Comparison of ENCODE assay signal across 28 cellular contexts in genomic region chr5:142334548-142334947, GRCh38. TPM values are rescaled to one million over a fixed set of nuclear protein-coding genes. Genes with fewer than 3 reads are reported as not detected.
"Had no signal": no experiment of that assay in that cellular context is flagged by ENCODE, and none has a peak within 500 bp of the region (broad histone marks: within the 10 kb centered on the region; RNA-seq: fewer than 3 reads in every experiment).

No MANE protein-coding gene starts in this region.

- ATAC-seq: esophagus mucosa; heart right ventricle; left ventricle myocardium superior; lower lobe of right lung; mucosa of descending colon; natural killer cell treated with Interleukin-12 subunit alpha and Interleukin-12 subunit beta and Interleukin-15 and Interleukin-18, amount 100 ng/mL, for 72 hours; stimulated activated naive B cell treated with anti-CD40 and anti-IgM and Interleukin-4, amounts not matched to agents 10 μg/mL and 1 μg/mL and 100 μg/mL, for 72 hours had no signal

- H3K4me3 ChIP-seq: heart right ventricle, lower lobe of right lung, mucosa of descending colon, prostate gland, right atrium auricular region, suprapubic skin, vagina had no signal

- H3K9me3 Mint-ChIP-seq: immature natural killer cell; natural killer cell treated with Interleukin-12 subunit alpha and Interleukin-12 subunit beta and Interleukin-15 and Interleukin-18, amount 100 ng/mL, for 72 hours; stimulated activated naive B cell treated with anti-CD40 and anti-IgM and Interleukin-4, amounts not matched to agents 10 μg/mL and 1 μg/mL and 100 μg/mL, for 72 hours; stimulated activated naive CD8-positive, alpha-beta T cell treated with anti-CD3 and anti-CD28 coated beads, Interleukin-15, Interleukin-2, amounts not matched to agents 100 ng/mL and 50 ng/mL, for 24 hours had no signal

- H3K27me3 Mint-ChIP-seq: stimulated activated naive CD8-positive, alpha-beta T cell treated with anti-CD3 and anti-CD28 coated beads, Interleukin-15, Interleukin-2, amounts not matched to agents 100 ng/mL and 50 ng/mL, for 24 hours had no signal

- H3K27ac Mint-ChIP-seq: endodermal cell; immature natural killer cell; mesothelial cell of epicardium; naive B cell; natural killer cell treated with Interleukin-12 subunit alpha and Interleukin-12 subunit beta and Interleukin-15 and Interleukin-18, amount 100 ng/mL, for 72 hours; stimulated activated naive B cell treated with anti-CD40 and anti-IgM and Interleukin-4, amounts not matched to agents 10 μg/mL and 1 μg/mL and 100 μg/mL, for 72 hours; stimulated activated naive CD8-positive, alpha-beta T cell treated with anti-CD3 and anti-CD28 coated beads, Interleukin-15, Interleukin-2, amounts not matched to agents 100 ng/mL and 50 ng/mL, for 24 hours had no signal

- H3K36me3 ChIP-seq: heart right ventricle, lower lobe of right lung, prostate gland, right atrium auricular region, suprapubic skin, vagina had no signal

- H3K4me3 Mint-ChIP-seq: endodermal cell; immature natural killer cell; mesothelial cell of epicardium; naive B cell; natural killer cell treated with Interleukin-12 subunit alpha and Interleukin-12 subunit beta and Interleukin-15 and Interleukin-18, amount 100 ng/mL, for 72 hours; stimulated activated naive B cell treated with anti-CD40 and anti-IgM and Interleukin-4, amounts not matched to agents 10 μg/mL and 1 μg/mL and 100 μg/mL, for 72 hours; stimulated activated naive CD8-positive, alpha-beta T cell treated with anti-CD3 and anti-CD28 coated beads, Interleukin-15, Interleukin-2, amounts not matched to agents 100 ng/mL and 50 ng/mL, for 24 hours had no signal

- FAIRE-seq: colon, keratinocyte, small intestine had no signal

- H3K4me1 ChIP-seq: lower lobe of right lung, prostate gland, right atrium auricular region, suprapubic skin, vagina had no signal

- H3K4me1 Mint-ChIP-seq: immature natural killer cell; mesothelial cell of epicardium; naive B cell; stimulated activated naive B cell treated with anti-CD40 and anti-IgM and Interleukin-4, amounts not matched to agents 10 μg/mL and 1 μg/mL and 100 μg/mL, for 72 hours had no signal

- H3K27ac ChIP-seq: epithelial cell of prostate, heart right ventricle, lower lobe of right lung, prostate gland, right atrium auricular region, suprapubic skin, vagina had no signal

- H3K27me3 ChIP-seq: right atrium auricular region, suprapubic skin, vagina had no signal

- H3K36me3 Mint-ChIP-seq: immature natural killer cell; naive B cell; natural killer cell treated with Interleukin-12 subunit alpha and Interleukin-12 subunit beta and Interleukin-15 and Interleukin-18, amount 100 ng/mL, for 72 hours; stimulated activated naive B cell treated with anti-CD40 and anti-IgM and Interleukin-4, amounts not matched to agents 10 μg/mL and 1 μg/mL and 100 μg/mL, for 72 hours had no signal

- DNase-seq: effector CD8-positive, alpha-beta T cell; endodermal cell; foreskin fibroblast; glutamatergic neuron; heart right ventricle; hypothalamus; immature natural killer cell; left ventricle myocardium superior; lower lobe of right lung; mucosa of descending colon; naive B cell; nucleus accumbens; small intestine; stimulated activated CD4-positive, alpha-beta T cell treated with anti-CD3 and anti-CD28 coated beads, Interleukin-15, amount 100 ng/mL, for 24 hours; stimulated activated CD4-positive, alpha-beta T cell treated with anti-CD3 and anti-CD28 coated beads, Interleukin-2, amount 100 ng/mL, for 48 hours; stimulated activated naive B cell treated with anti-CD40 and anti-IgM and Interleukin-4, amounts not matched to agents 10 μg/mL and 1 μg/mL and 100 μg/mL, for 72 hours; trophoblast cell had no signal

RNA-seq across cellular contexts. Expression of gene SPRY4, which starts 9.7 kb away (rescaled TPM):
- polyA plus RNA-seq: immature natural killer cell had no signal
